Comparison of ENCODE assay signal across 23 cellular contexts in genomic region chr6:70080443-70081062, GRCh38.
A peak's percentile ranks its signal among the peaks of the same experiment; 100 is the strongest.
DNase-seq lines count a peak whose midpoint lies in the region; ATAC-seq, FAIRE-seq and TF ChIP-seq lines count a peak whose summit lies in the region.
"Had no signal": no experiment of that assay in that cellular context is flagged by ENCODE, and none has a peak within 500 bp of the region (broad histone marks: within the 10 kb centered on the region; RNA-seq: fewer than 3 reads in every experiment).

No MANE protein-coding gene starts in this region.

- H3K4me1 Mint-ChIP-seq in T-cell = no peaks in the 10 kb centered on the region
- H3K4me1 Mint-ChIP-seq in activated CD8-positive, alpha-beta memory T cell treated with anti-CD3 and anti-CD28 coated beads, Interleukin-2, amount 10 ng/mL, durations not matched to agents 7 days and 5 days = no peaks in the 10 kb centered on the region
- H3K4me1 Mint-ChIP-seq: CD4-positive, alpha-beta memory T cell had no signal

- peak overlapping the region; percentile 36 for H2AFZ ChIP-seq in neuron (ENCODE audit: low read depth, low read length)

- peak; percentile 21 for FAIRE-seq in GM19239 (lab: Jason Lieb, UNC)
- FAIRE-seq: GM12891, H54 had no signal

- no peaks in the 10 kb centered on the region for H3K9me3 Mint-ChIP-seq in T-cell
- H3K9me3 Mint-ChIP-seq in activated CD8-positive, alpha-beta memory T cell treated with anti-CD3 and anti-CD28 coated beads, Interleukin-2, amount 10 ng/mL, durations not matched to agents 7 days and 5 days (ENCODE audit: low read depth) = no peaks in the 10 kb centered on the region
- H3K9me3 Mint-ChIP-seq: CD4-positive, alpha-beta memory T cell had no signal

- H3K4me1 ChIP-seq in HUES48 (ENCODE audit: control insufficient read depth, insufficient read depth, low read length) = peaks cover 16% of the 10 kb centered on the region
- H3K4me1 ChIP-seq in neuron (ENCODE audit: insufficient read depth, low read length) = peaks cover 14% of the 10 kb centered on the region
- H3K4me1 ChIP-seq: BLaER1 treated with 17β-estradiol and CSF1 and Interleukin-3, amounts not matched to agents 10 nM and 100 nM; Caco-2; Peyer's patch had no signal

- H3K36me3 ChIP-seq in HUES48 (ENCODE audit: control insufficient read depth, insufficient read depth, low read length) = no peaks in the 10 kb centered on the region
- no peaks in the 10 kb centered on the region for H3K36me3 ChIP-seq in neuron (ENCODE audit: insufficient read depth, low read length)
- H3K36me3 ChIP-seq: BLaER1 treated with 17β-estradiol and CSF1 and Interleukin-3, amounts not matched to agents 10 nM and 100 nM; Peyer's patch had no signal

- POLR2A ChIA-PET in T-cell (lab: Charles Lee) = no interaction called here

- TF ChIP-seq CTCF in choroid plexus epithelial cell (conservative IDR thresholded peaks at IDR 0.05; ENCODE audit: low read depth, low read length) = no peak

- no peak overlapping the region for H3K9ac ChIP-seq in HUES48 (ENCODE audit: low read depth, low read length)
- H3K9ac ChIP-seq: BLaER1 treated with 17β-estradiol and CSF1 and Interleukin-3, amounts not matched to agents 10 nM and 100 nM had no signal

- no peaks in the 10 kb centered on the region for H3K27me3 ChIP-seq in HUES48 (ENCODE audit: control insufficient read depth, insufficient read depth, low read length)
- no peaks in the 10 kb centered on the region for H3K27me3 ChIP-seq in neuron (ENCODE audit: insufficient read depth, low read length)
- H3K27me3 ChIP-seq: BLaER1 treated with 17β-estradiol and CSF1 and Interleukin-3, amounts not matched to agents 10 nM and 100 nM; Peyer's patch had no signal

- H3K9me3 ChIP-seq in HUES48 (ENCODE audit: control insufficient read depth, insufficient read depth, low read length) (no peaks in the 10 kb centered on the region), neuron (ENCODE audit: low read length) (no peaks in the 10 kb centered on the region)
- H3K9me3 ChIP-seq: BLaER1 treated with 17β-estradiol and CSF1 and Interleukin-3, amounts not matched to agents 10 nM and 100 nM; Caco-2; Peyer's patch had no signal

- H3K27me3 Mint-ChIP-seq in T-cell = peaks cover 0 to 6% of the 10 kb centered on the region in 2 donors
- peaks cover 9% of the 10 kb centered on the region for H3K27me3 Mint-ChIP-seq in activated CD8-positive, alpha-beta memory T cell treated with anti-CD3 and anti-CD28 coated beads, Interleukin-2, amount 10 ng/mL, durations not matched to agents 7 days and 5 days

- no peak overlapping the region for H3K27ac ChIP-seq in HUES48 (ENCODE audit: low read depth, low read length)
- H3K27ac ChIP-seq: BLaER1 treated with 17β-estradiol and CSF1 and Interleukin-3, amounts not matched to agents 10 nM and 100 nM; Peyer's patch had no signal

- no peaks in the 10 kb centered on the region for H3K36me3 Mint-ChIP-seq in T-cell
- H3K36me3 Mint-ChIP-seq in activated CD8-positive, alpha-beta memory T cell treated with anti-CD3 and anti-CD28 coated beads, Interleukin-2, amount 10 ng/mL, durations not matched to agents 7 days and 5 days = no peaks in the 10 kb centered on the region
- H3K36me3 Mint-ChIP-seq: CD4-positive, alpha-beta memory T cell had no signal

- H3K27ac Mint-ChIP-seq in T-cell = no peak overlapping the region
- H3K27ac Mint-ChIP-seq in activated CD8-positive, alpha-beta memory T cell treated with anti-CD3 and anti-CD28 coated beads, Interleukin-2, amount 10 ng/mL, durations not matched to agents 7 days and 5 days = no peak overlapping the region
- H3K27ac Mint-ChIP-seq: CD4-positive, alpha-beta memory T cell had no signal

- peak overlapping the region; percentile 32; the same call in 1 of the 2 replicates for H3K4me3 ChIP-seq in HUES48 (ENCODE audit: low read depth, low read length)
- no peak overlapping the region for H3K4me3 ChIP-seq in choroid plexus epithelial cell (ENCODE audit: low read depth, low read length)
- H3K4me3 ChIP-seq in neuron (ENCODE audit: low read length) = no peak overlapping the region
- H3K4me3 ChIP-seq: BLaER1 treated with 17β-estradiol and CSF1 and Interleukin-3, amounts not matched to agents 10 nM and 100 nM; Peyer's patch had no signal

- CTCF ChIA-PET in T-cell (lab: Charles Lee) = no interaction called here
- CTCF ChIA-PET in activated CD8-positive, alpha-beta memory T cell treated with anti-CD3 and anti-CD28 coated beads, Interleukin-2, amount 10 ng/mL, durations not matched to agents 7 days and 5 days (lab: Charles Lee) = no interaction called here

- ATAC-seq in HG03520 (IDR thresholded peaks at IDR 0.05; ENCODE audit: unreplicated experiment) (no peak), T-cell (replicated peaks in 1 of 4) (no peak)
- no peak for ATAC-seq in activated CD8-positive, alpha-beta memory T cell treated with anti-CD3 and anti-CD28 coated beads, Interleukin-2, amount 10 ng/mL, durations not matched to agents 7 days and 5 days

- H3K4me3 Mint-ChIP-seq in T-cell = no peak overlapping the region
- H3K4me3 Mint-ChIP-seq in activated CD8-positive, alpha-beta memory T cell treated with anti-CD3 and anti-CD28 coated beads, Interleukin-2, amount 10 ng/mL, durations not matched to agents 7 days and 5 days = no peak overlapping the region
- H3K4me3 Mint-ChIP-seq: CD4-positive, alpha-beta memory T cell had no signal

- DNase-seq in GM19239 (ENCODE audit: insufficient read length, low spot score) (no peak), choroid plexus epithelial cell (ENCODE audit: low read depth) (peak; percentile 13), T-cell (no peak), NCI-H510A treated with DMSO at 0.1 percent for 48 hours (lab: John Stamatoyannopoulos, UW) (no peak)
- no peak for DNase-seq in activated CD8-positive, alpha-beta memory T cell treated with anti-CD3 and anti-CD28 coated beads, Interleukin-2, amount 10 ng/mL, durations not matched to agents 7 days and 5 days
- DNase-seq: 8988T; Caco-2; CD4-positive, alpha-beta memory T cell; DND-41; KG1; NCI-H1092 treated with DMSO at 0.1 percent for 48 hours; NCI-H146; NCI-H2029 treated with DMSO at 0.1 percent for 48 hours; NCI-H226; NCI-H524; NCI-H82; Peyer's patch had no signal
